ENCODE assay signal across 12 cellular contexts in genomic region chr5:98109561-98110006, GRCh38.
DNase-seq lines count a peak whose midpoint lies in the region; ATAC-seq and TF ChIP-seq lines count a peak whose summit lies in the region.
"Had no signal": no experiment of that assay in that cellular context is flagged by ENCODE, and none has a peak within 500 bp of the region (broad histone marks: within the 10 kb centered on the region; RNA-seq: fewer than 3 reads in every experiment).

No MANE protein-coding gene starts in this region.

- TF ChIP-seq CTCF in AG10803 (conservative IDR thresholded peaks at IDR 0.05; ENCODE audit: low read length) (no peak), cardiac fibroblast (IDR thresholded peaks at IDR 0.05; ENCODE audit: low read depth, low read length) (no peak), left lung (IDR thresholded peaks at IDR 0.05) (no peak), right atrium auricular region (IDR thresholded peaks at IDR 0.05) (no peak)

- ATAC-seq in left lung (peak; percentile 14), HG02840 (IDR thresholded peaks at IDR 0.05; ENCODE audit: low FRiP score, unreplicated experiment) (no peak), HG02763 (IDR thresholded peaks at IDR 0.05; ENCODE audit: unreplicated experiment) (no peak)
- ATAC-seq: pancreas had no signal

- no peaks in the 10 kb centered on the region for H3K36me3 ChIP-seq in left lung
- no peaks in the 10 kb centered on the region for H3K36me3 ChIP-seq in right atrium auricular region
- H3K36me3 ChIP-seq: pancreas had no signal

- H3K27me3 ChIP-seq in left lung (no peaks in the 10 kb centered on the region), right atrium auricular region (no peaks in the 10 kb centered on the region)
- H3K27me3 ChIP-seq: pancreas had no signal

- H3K27ac ChIP-seq in left lung: no peak overlapping the region
- H3K27ac ChIP-seq in right atrium auricular region: no peak overlapping the region
- H3K27ac ChIP-seq: pancreas had no signal

- peak; percentile 68 for DNase-seq in AG10803 (ENCODE audit: low read depth)
- peak; percentile 64 for DNase-seq in NCI-H226
- DNase-seq in cardiac fibroblast (ENCODE audit: low read depth in 2 of 2): peak; percentile 31 to 93
- no peak for DNase-seq in left lung
- no peak for DNase-seq in right atrium auricular region (ENCODE audit: low spot score)
- DNase-seq in T-helper 1 cell: no peak
- DNase-seq: NCI-H2081 treated with DMSO at 0.1 percent for 48 hours, pancreas, T-helper 9 cell had no signal

- H3K9me3 ChIP-seq in left lung (peaks cover 0 to 4% of the 10 kb centered on the region in 2 donors), right atrium auricular region (no peaks in the 10 kb centered on the region)
- H3K9me3 ChIP-seq: pancreas had no signal

- no peaks in the 10 kb centered on the region for H3K4me1 ChIP-seq in left lung
- H3K4me1 ChIP-seq in right atrium auricular region: no peaks in the 10 kb centered on the region
- H3K4me1 ChIP-seq: pancreas had no signal

- H3K4me3 ChIP-seq in AG10803 (ENCODE audit: low read length) (no peak overlapping the region; the same call in 1 of the 2 replicates), cardiac fibroblast (replicated peaks in 1 of 2; ENCODE audit: low read depth in 2 of 2, low read length in 2 of 2) (peak overlapping the region in 1 of 2 donors; percentile 19), left lung (no peak overlapping the region), right atrium auricular region (no peak overlapping the region)
- H3K4me3 ChIP-seq: lung, pancreas had no signal

- intact Hi-C loops in left lung (cut with DNase I): no loop called here

Comparison
In these comparisons a context has a peak if more than half of its experiments do, and no peak if none do; other contexts are left out.
1. DNase-seq: peak in AG10803 (single experiment), NCI-H226 (single experiment) and cardiac fibroblast (2 of 2); none in left lung (0 of 2), right atrium auricular region (single experiment) and T-helper 1 cell (0 of 5).